ENCODE assay signal across 8 cellular contexts in the genomic region with DNA sequence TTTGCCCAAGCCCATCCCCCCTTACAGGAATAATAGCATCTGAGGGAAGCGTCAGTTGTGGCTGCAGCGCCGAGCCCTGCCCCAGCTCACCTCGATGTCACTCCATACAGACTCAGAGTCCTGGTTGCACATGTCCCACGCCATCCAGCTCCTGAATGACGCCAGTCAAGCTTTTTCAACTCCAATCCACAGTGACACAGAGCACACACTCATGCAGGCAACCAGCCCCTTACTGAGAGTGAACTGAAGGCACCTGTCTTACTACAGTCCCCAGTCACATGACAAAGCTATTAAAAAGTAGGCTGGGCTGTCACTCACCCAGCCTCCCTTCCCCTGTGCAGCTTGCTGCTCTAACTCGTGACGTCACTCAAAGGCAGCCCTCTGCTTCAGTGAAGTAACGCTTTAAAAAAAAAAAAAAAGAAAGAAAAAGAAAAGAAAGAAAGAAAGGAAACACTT. TPM values are rescaled to one million over a fixed set of nuclear protein-coding genes. Genes with fewer than 3 reads are reported as not detected.
DNase-seq lines count a peak whose midpoint lies in the region; ATAC-seq and TF ChIP-seq lines count a peak whose summit lies in the region.

A gene with protein sequence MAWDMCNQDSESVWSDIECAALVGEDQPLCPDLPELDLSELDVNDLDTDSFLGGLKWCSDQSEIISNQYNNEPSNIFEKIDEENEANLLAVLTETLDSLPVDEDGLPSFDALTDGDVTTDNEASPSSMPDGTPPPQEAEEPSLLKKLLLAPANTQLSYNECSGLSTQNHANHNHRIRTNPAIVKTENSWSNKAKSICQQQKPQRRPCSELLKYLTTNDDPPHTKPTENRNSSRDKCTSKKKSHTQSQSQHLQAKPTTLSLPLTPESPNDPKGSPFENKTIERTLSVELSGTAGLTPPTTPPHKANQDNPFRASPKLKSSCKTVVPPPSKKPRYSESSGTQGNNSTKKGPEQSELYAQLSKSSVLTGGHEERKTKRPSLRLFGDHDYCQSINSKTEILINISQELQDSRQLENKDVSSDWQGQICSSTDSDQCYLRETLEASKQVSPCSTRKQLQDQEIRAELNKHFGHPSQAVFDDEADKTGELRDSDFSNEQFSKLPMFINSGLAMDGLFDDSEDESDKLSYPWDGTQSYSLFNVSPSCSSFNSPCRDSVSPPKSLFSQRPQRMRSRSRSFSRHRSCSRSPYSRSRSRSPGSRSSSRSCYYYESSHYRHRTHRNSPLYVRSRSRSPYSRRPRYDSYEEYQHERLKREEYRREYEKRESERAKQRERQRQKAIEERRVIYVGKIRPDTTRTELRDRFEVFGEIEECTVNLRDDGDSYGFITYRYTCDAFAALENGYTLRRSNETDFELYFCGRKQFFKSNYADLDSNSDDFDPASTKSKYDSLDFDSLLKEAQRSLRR (minus strand): TSS at position 234 of the 456 bp plus-strand sequence. CDS start 90 bp downstream, at position 144.

- peak within 1 kb of the TSS; percentile 50 for H3K27ac ChIP-seq in ACC112 (ENCODE audit: low read depth, low read length)

- peak within 1 kb of the TSS; percentile 81 for H3K4me3 ChIP-seq in ACC112 (ENCODE audit: low read depth, low read length)

- ATAC-seq in GM21717 (IDR thresholded peaks at IDR 0.05; ENCODE audit: unreplicated experiment) (peak; percentile 58), left colon (peak; percentile 88)

- H3K4me1 ChIP-seq in ACC112 (ENCODE audit: control insufficient read depth, insufficient read depth, low read length, unreplicated experiment): peaks cover 3% of the 10 kb centered on the region

- H3K9me3 Mint-ChIP-seq in chondrocyte (ENCODE audit: low read depth): no peaks in the 10 kb centered on the region

- H2AFZ ChIP-seq in ACC112 (ENCODE audit: low read length, unreplicated experiment): peak within 1 kb of the TSS; percentile 73

- 0 out of 2 replicates have a peak, but pooled peaks cover 4% of the 10 kb centered on the region for H3K27me3 ChIP-seq in ACC112 (ENCODE audit: insufficient read depth, low read length)

- H3K4me1 Mint-ChIP-seq in chondrocyte (ENCODE audit: low read depth): peaks cover 39% of the 10 kb centered on the region

- H3K4me3 Mint-ChIP-seq in chondrocyte (ENCODE audit: unreplicated experiment): peak within 1 kb of the TSS; percentile 75

- peaks cover 6% of the 10 kb centered on the region for H3K27me3 Mint-ChIP-seq in chondrocyte (ENCODE audit: low read depth)

- DNase-seq in NCI-H345 treated with DMSO at 0.1 percent for 48 hours (lab: John Stamatoyannopoulos, UW; ENCODE audit: unreplicated experiment): peak; percentile 78
- DNase-seq in chondrocyte (ENCODE audit: low spot score): no peak
- DNase-seq in left colon: peak; percentile 71 to 90
- DNase-seq in stromal cell of bone marrow (ENCODE audit: low read depth): peak; percentile 31
- DNase-seq in stimulated activated CD4-positive, alpha-beta T cell treated with anti-CD3 and anti-CD28 coated beads, Interleukin-12 subunit alpha, Interleukin-12 subunit beta, amount 100 ng/mL, for 4 hours: no peak
- DNase-seq in SIG-M5 (lab: John Stamatoyannopoulos, UW): no peak

- H3K27ac Mint-ChIP-seq in chondrocyte (ENCODE audit: unreplicated experiment): peak within 1 kb of the TSS; percentile 79

- no peaks in the 10 kb centered on the region for H3K36me3 Mint-ChIP-seq in chondrocyte (ENCODE audit: low read depth)

- no peaks in the 10 kb centered on the region for H3K36me3 ChIP-seq in ACC112 (ENCODE audit: insufficient read depth, low read length)

- no peak for TF ChIP-seq CTCF in chondrocyte (IDR thresholded peaks at IDR 0.05)

- no peaks in the 10 kb centered on the region for H3K79me2 ChIP-seq in ACC112 (ENCODE audit: control insufficient read depth, insufficient read depth, low read length, unreplicated experiment)

- intact Hi-C loops in left colon (cut with DNase I, micrococcal nuclease): no loop called here

RNA-seq across cellular contexts. Expression of the gene that starts here (rescaled TPM):
- total RNA-seq in chondrocyte (2.1 to 6.6 TPM (median 2.2 TPM) in 3 replicates), left colon (10 to 100 TPM; 76.0 to 92.4 TPM)

Comparison
In these comparisons a context has a peak if more than half of its experiments do, and no peak if none do; other contexts are left out.
1. RNA of the gene that starts here (total RNA-seq): 76.0 to 92.4 TPM in left colon; 2.1 to 6.6 TPM in chondrocyte; every median in the first group is over 10 times any median in the second.
2. DNase-seq: peak in NCI-H345 treated with DMSO at 0.1 percent for 48 hours (single experiment), left colon (2 of 2) and stromal cell of bone marrow (single experiment); none in chondrocyte (single experiment), stimulated activated CD4-positive, alpha-beta T cell treated with anti-CD3 and anti-CD28 coated beads, Interleukin-12 subunit alpha, Interleukin-12 subunit beta, amount 100 ng/mL, for 4 hours (single experiment) and SIG-M5 (single experiment).